In the genomic region with DNA sequence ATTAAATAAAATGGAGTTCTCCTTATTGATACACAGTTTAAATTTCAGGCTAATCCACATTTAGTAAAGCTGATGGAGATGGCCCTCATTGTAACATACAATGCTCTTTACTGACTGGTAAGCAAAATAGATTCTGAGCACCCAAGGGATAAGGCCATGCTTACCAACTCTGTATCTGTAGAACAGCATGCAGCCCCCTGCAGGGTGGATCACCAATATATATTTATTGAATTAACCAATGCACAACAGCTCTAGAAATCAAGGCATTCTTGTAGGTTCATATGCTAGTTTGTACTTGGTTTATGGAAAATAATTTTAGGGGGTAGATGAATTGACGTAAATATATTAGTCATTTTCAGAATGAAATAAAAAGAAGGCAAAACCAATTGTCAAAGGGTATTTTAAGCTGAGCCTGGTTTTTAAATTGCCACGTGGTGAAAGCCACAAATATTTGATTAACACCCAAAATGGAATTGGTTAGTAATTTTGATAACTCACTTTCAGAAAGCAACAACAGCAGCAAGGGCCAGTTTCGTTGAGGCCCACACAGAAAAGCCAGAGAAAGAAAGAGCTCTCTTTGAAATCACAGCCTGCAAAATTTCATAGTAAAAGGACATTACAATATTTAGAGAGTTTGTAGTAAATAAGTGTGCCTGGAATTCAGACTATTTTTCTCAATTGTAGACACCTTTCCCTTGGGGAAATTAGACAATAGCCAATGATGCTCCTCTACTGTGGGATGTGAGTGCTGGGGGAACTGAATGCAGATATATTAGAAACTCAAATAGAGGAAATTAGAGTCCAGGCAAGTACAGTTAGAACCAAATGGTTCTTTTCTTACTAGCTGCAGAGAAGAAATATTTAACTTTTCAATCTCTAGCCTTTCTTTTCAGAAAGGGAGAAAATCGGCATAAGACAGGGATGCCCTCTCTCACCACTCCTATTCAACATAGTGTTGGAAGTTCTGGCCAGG, we compare ENCODE assay signal across 16 cellular contexts.
A peak's percentile ranks its signal among the peaks of the same experiment; 100 is the strongest.
DNase-seq lines count a peak whose midpoint lies in the region; ATAC-seq lines count a peak whose summit lies in the region.
"Had no signal": no experiment of that assay in that cellular context is flagged by ENCODE, and none has a peak within 500 bp of the region (broad histone marks: within the 10 kb centered on the region; RNA-seq: fewer than 3 reads in every experiment).

No MANE protein-coding gene starts in this region.

- no peaks in the 10 kb centered on the region for H3K4me1 Mint-ChIP-seq in stimulated activated naive CD8-positive, alpha-beta T cell treated with anti-CD3 and anti-CD28 coated beads, Interleukin-15, amount 100 ng/mL, for 72 hours
- H3K4me1 Mint-ChIP-seq: stimulated activated effector memory CD8-positive, alpha-beta T cell treated with anti-CD3 and anti-CD28 coated beads, Interleukin-12 subunit alpha, Interleukin-12 subunit beta, amount 100 ng/mL, for 72 hours had no signal

- no peaks in the 10 kb centered on the region for H3K9me3 Mint-ChIP-seq in stimulated activated naive CD8-positive, alpha-beta T cell treated with anti-CD3 and anti-CD28 coated beads, Interleukin-15, amount 100 ng/mL, for 72 hours
- H3K9me3 Mint-ChIP-seq: activated T-cell treated with anti-CD3 and anti-CD28 coated beads, Interleukin-2, amount 50 U/mL, for 24 hours; stimulated activated effector memory CD8-positive, alpha-beta T cell treated with anti-CD3 and anti-CD28 coated beads, Interleukin-12 subunit alpha, Interleukin-12 subunit beta, amount 100 ng/mL, for 72 hours had no signal

- H3K27ac Mint-ChIP-seq in stimulated activated naive CD8-positive, alpha-beta T cell treated with anti-CD3 and anti-CD28 coated beads, Interleukin-15, amount 100 ng/mL, for 72 hours, result no peak overlapping the region
- H3K27ac Mint-ChIP-seq: activated T-cell treated with anti-CD3 and anti-CD28 coated beads, Interleukin-2, amount 50 U/mL, for 24 hours; stimulated activated effector memory CD8-positive, alpha-beta T cell treated with anti-CD3 and anti-CD28 coated beads, Interleukin-12 subunit alpha, Interleukin-12 subunit beta, amount 100 ng/mL, for 72 hours had no signal

- no peaks in the 10 kb centered on the region for H3K27me3 Mint-ChIP-seq in stimulated activated naive CD8-positive, alpha-beta T cell treated with anti-CD3 and anti-CD28 coated beads, Interleukin-15, amount 100 ng/mL, for 72 hours
- H3K27me3 Mint-ChIP-seq: activated T-cell treated with anti-CD3 and anti-CD28 coated beads, Interleukin-2, amount 50 U/mL, for 24 hours had no signal

- ATAC-seq in GM18520 (IDR thresholded peaks at IDR 0.05; ENCODE audit: unreplicated experiment) (peak; percentile 48), GM21381 (IDR thresholded peaks at IDR 0.05; ENCODE audit: unreplicated experiment) (peak; percentile 68), HG02938 (IDR thresholded peaks at IDR 0.05; ENCODE audit: unreplicated experiment) (peak; percentile 86), HG03460 (IDR thresholded peaks at IDR 0.05; ENCODE audit: unreplicated experiment) (peak; percentile 54)
- ATAC-seq in stimulated activated naive CD8-positive, alpha-beta T cell treated with anti-CD3 and anti-CD28 coated beads, Interleukin-15, amount 100 ng/mL, for 72 hours, result no peak
- ATAC-seq: esophagus mucosa; stimulated activated effector memory CD8-positive, alpha-beta T cell treated with anti-CD3 and anti-CD28 coated beads, Interleukin-12 subunit alpha, Interleukin-12 subunit beta, amount 100 ng/mL, for 72 hours had no signal

- no peak overlapping the region for H3K4me3 Mint-ChIP-seq in stimulated activated naive CD8-positive, alpha-beta T cell treated with anti-CD3 and anti-CD28 coated beads, Interleukin-15, amount 100 ng/mL, for 72 hours
- H3K4me3 Mint-ChIP-seq: activated T-cell treated with anti-CD3 and anti-CD28 coated beads, Interleukin-2, amount 50 U/mL, for 24 hours; stimulated activated effector memory CD8-positive, alpha-beta T cell treated with anti-CD3 and anti-CD28 coated beads, Interleukin-12 subunit alpha, Interleukin-12 subunit beta, amount 100 ng/mL, for 72 hours had no signal

- DNase-seq in DMS53 (lab: John Stamatoyannopoulos, UW) (no peak), SW 1271 (lab: John Stamatoyannopoulos, UW) (no peak), 8988T (no peak)
- no peak for DNase-seq in stimulated activated naive CD8-positive, alpha-beta T cell treated with anti-CD3 and anti-CD28 coated beads, Interleukin-15, amount 100 ng/mL, for 72 hours
- DNase-seq: activated T-cell treated with anti-CD3 and anti-CD28 coated beads, Interleukin-2, amount 50 U/mL, for 24 hours; adrenal gland; DND-41; NCI-H2029; stimulated activated CD4-positive, alpha-beta T cell treated with anti-CD3 and anti-CD28 coated beads, Interleukin-2, amount 100 ng/mL, for 48 hours; WERI-Rb-1 had no signal
